Comparison of ENCODE assay signal across 21 cellular contexts in genomic region chr5:168005093-168005492, GRCh38.
"Had no signal": no experiment of that assay in that cellular context is flagged by ENCODE, and none has a peak within 500 bp of the region (broad histone marks: within the 10 kb centered on the region; RNA-seq: fewer than 3 reads in every experiment).

No MANE protein-coding gene starts in this region.

- H3K27ac ChIP-seq: adrenal gland, ascending aorta, colonic mucosa, spleen had no signal

- H3K4me1 ChIP-seq: adrenal gland, ascending aorta, colonic mucosa, spleen had no signal

- DNase-seq: activated CD4-positive, alpha-beta T cell treated with anti-CD3 and anti-CD28 coated beads for 4 hours; activated CD4-positive, alpha-beta T cell treated with anti-CD3 and anti-CD28 coated beads, Interleukin-2, amount 50 U/mL, for 4 hours; activated effector memory CD4-positive, alpha-beta T cell treated with Interleukin-2 at 50 U/mL for 16 hours; activated naive CD4-positive, alpha-beta T cell treated with Interleukin-2 at 50 U/mL for 16 hours; activated T-cell treated with anti-CD3 and anti-CD28 coated beads for 4 hours; adrenal gland; cerebellar nuclear complex; colonic mucosa; effector CD8-positive, alpha-beta T cell; erythroblast; foreskin fibroblast; kidney; left colon; midbrain; naive thymus-derived CD4-positive, alpha-beta T cell; right cardiac atrium; spleen; stimulated activated naive CD4-positive, alpha-beta T cell had no signal

- H3K36me3 ChIP-seq: adrenal gland, ascending aorta, colonic mucosa, spleen, tibial nerve had no signal

- ATAC-seq: left colon; naive thymus-derived CD4-positive, alpha-beta T cell; right cardiac atrium had no signal

- H3K4me3 ChIP-seq: adrenal gland, ascending aorta, colonic mucosa, spleen, tibial nerve had no signal

- H3K9me3 ChIP-seq: adrenal gland, ascending aorta, colonic mucosa, spleen, tibial nerve had no signal

- FAIRE-seq: endometrium, kidney had no signal

- H3K27me3 ChIP-seq: adrenal gland, ascending aorta, colonic mucosa, spleen, tibial nerve had no signal
